1 cellular context compared by ENCODE assay signal in genomic region chr10:102555781-102556328, GRCh38.
TF ChIP-seq lines count a peak whose summit lies in the region.

No MANE protein-coding gene starts in this region.

TF ChIP-seq in HepG2, 621 proteins besides CTCF, POLR2A, EP300 and RAD21:
- TF ChIP-seq KDM2A (CRISPR knock-in tag; IDR thresholded peaks at IDR 0.05; ENCODE audit: borderline replicate concordance, low read depth) (no peak), HMG20B (CRISPR knock-in tag; conservative IDR thresholded peaks at IDR 0.05) (no peak), HMGA1 (CRISPR knock-in tag; conservative IDR thresholded peaks at IDR 0.05) (no peak), TERF1 (CRISPR knock-in tag; IDR thresholded peaks at IDR 0.05) (no peak), FOXA3 (CRISPR knock-in tag; IDR thresholded peaks at IDR 0.05) (no peak), HNF1A (IDR thresholded peaks at IDR 0.05; ENCODE audit: low read depth) (no peak), HNF1A (CRISPR knock-in tag; IDR thresholded peaks at IDR 0.05; ENCODE audit: borderline replicate concordance) (no peak), E2F1 (CRISPR knock-in tag; IDR thresholded peaks at IDR 0.05) (no peak), ZBTB37 (CRISPR knock-in tag; IDR thresholded peaks at IDR 0.05) (no peak), SNRNP70 (IDR thresholded peaks at IDR 0.05; ENCODE audit: low read depth, low read length) (no peak)
